ENCODE assay signal across 2 cellular contexts in the genomic region with DNA sequence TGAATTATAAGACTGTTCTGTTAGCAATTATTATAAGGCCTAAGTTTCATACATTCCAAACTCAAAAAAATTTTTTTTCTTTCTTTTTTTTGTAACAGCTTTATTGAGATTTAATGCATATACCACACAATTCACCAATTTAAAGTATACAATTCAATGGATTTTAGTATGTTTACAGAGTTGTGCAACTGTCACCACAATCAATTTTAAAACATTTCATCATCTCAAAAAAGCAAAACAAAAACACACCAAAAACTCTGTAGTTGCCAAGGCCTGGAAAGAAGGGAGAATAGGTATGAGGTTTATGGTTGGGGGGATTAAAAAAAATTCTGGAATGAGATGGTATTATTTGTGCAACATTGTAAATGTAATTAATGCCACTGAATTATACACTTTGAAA. TPM values are rescaled to one million over a fixed set of nuclear protein-coding genes. Genes with fewer than 3 reads are reported as not detected.
"Had no signal": no experiment of that assay in that cellular context is flagged by ENCODE, and none has a peak within 500 bp of the region (broad histone marks: within the 10 kb centered on the region; RNA-seq: fewer than 3 reads in every experiment).

No MANE protein-coding gene starts in this region.

RNA-seq across cellular contexts. Expression of gene NEB, which starts 36.1 kb away (rescaled TPM):
- total RNA-seq: M059J had no signal
- polyA plus RNA-seq: IMR-90 had no signal
